2 cellular contexts compared by ENCODE assay signal in genomic region chr19:45576682-45577081, GRCh38.
TF ChIP-seq lines count a peak whose summit lies in the region.

No MANE protein-coding gene starts in this region.

TF ChIP-seq in SK-N-SH, 30 proteins besides CTCF, POLR2A, EP300 and RAD21:
- TF ChIP-seq TEAD4 (IDR thresholded peaks at IDR 0.05; ENCODE audit: borderline replicate concordance, insufficient read depth): 0 out of 2 replicates have a peak, but pooled peaks have one; percentile 5
- TF ChIP-seq, protein P1, sequence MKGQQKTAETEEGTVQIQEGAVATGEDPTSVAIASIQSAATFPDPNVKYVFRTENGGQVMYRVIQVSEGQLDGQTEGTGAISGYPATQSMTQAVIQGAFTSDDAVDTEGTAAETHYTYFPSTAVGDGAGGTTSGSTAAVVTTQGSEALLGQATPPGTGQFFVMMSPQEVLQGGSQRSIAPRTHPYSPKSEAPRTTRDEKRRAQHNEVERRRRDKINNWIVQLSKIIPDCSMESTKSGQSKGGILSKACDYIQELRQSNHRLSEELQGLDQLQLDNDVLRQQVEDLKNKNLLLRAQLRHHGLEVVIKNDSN (IDR thresholded peaks at IDR 0.05; ENCODE audit: borderline replicate concordance, low read depth): no peak

TF ChIP-seq in SK-N-SH treated with all-trans-retinoic acid at 6 μM for 48 hours, 23 proteins besides CTCF, POLR2A, EP300 and RAD21:
- TF ChIP-seq CREB5 (CRISPR knock-in tag; IDR thresholded peaks at IDR 0.05; ENCODE audit: low read depth) (no peak), ZFP3 (CRISPR knock-in tag; IDR thresholded peaks at IDR 0.05) (no peak), POU6F1 (CRISPR knock-in tag; IDR thresholded peaks at IDR 0.05; ENCODE audit: borderline replicate concordance, low read depth) (no peak), ZFP30 (CRISPR knock-in tag; IDR thresholded peaks at IDR 0.05) (no peak)
- TF ChIP-seq, protein P2, sequence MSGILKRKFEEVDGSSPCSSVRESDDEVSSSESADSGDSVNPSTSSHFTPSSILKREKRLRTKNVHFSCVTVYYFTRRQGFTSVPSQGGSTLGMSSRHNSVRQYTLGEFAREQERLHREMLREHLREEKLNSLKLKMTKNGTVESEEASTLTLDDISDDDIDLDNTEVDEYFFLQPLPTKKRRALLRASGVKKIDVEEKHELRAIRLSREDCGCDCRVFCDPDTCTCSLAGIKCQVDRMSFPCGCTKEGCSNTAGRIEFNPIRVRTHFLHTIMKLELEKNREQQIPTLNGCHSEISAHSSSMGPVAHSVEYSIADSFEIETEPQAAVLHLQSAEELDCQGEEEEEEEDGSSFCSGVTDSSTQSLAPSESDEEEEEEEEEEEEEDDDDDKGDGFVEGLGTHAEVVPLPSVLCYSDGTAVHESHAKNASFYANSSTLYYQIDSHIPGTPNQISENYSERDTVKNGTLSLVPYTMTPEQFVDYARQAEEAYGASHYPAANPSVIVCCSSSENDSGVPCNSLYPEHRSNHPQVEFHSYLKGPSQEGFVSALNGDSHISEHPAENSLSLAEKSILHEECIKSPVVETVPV (CRISPR knock-in tag; IDR thresholded peaks at IDR 0.05): no peak
